In genomic region chr6:44458551-44458950, GRCh38 we compare ENCODE assay signal across 22 cellular contexts.
"Had no signal": no experiment of that assay in that cellular context is flagged by ENCODE, and none has a peak within 500 bp of the region (broad histone marks: within the 10 kb centered on the region; RNA-seq: fewer than 3 reads in every experiment).

No MANE protein-coding gene starts in this region.

- H3K4me1 ChIP-seq: colonic mucosa had no signal

- H3K27ac Mint-ChIP-seq: dendritic cell treated with granulocyte-macrophage colony-stimulating factor and Interleukin-4, amounts not matched to agents 40 ng/mL and 50 ng/mL, for 4 days; mesothelial cell of epicardium had no signal

- H3K36me3 ChIP-seq: colonic mucosa, esophagus muscularis mucosa, gastroesophageal sphincter, heart right ventricle, left lung, lower lobe of right lung had no signal

- DNase-seq: colonic mucosa; cortex of kidney; effector memory CD4-positive, alpha-beta T cell; foreskin keratinocyte; glutamatergic neuron; head of caudate nucleus; heart right ventricle; hippocampal formation; left cardiac atrium; left lung; left ventricle myocardium superior; lower lobe of right lung; mesenchymal stem cell; mucosa of descending colon had no signal

- ATAC-seq: foreskin keratinocyte, gastroesophageal sphincter, heart right ventricle, left cardiac atrium, left lung, left ventricle myocardium superior, mucosa of descending colon had no signal

- FAIRE-seq: endothelial cell of umbilical vein, frontal cortex, islet of Langerhans, keratinocyte had no signal

- H3K9me3 ChIP-seq: colonic mucosa, esophagus muscularis mucosa, gastroesophageal sphincter, heart right ventricle, left lung, lower lobe of right lung, mucosa of descending colon had no signal

- H3K9me3 Mint-ChIP-seq: dendritic cell treated with granulocyte-macrophage colony-stimulating factor and Interleukin-4, amounts not matched to agents 40 ng/mL and 50 ng/mL, for 4 days; mesothelial cell of epicardium had no signal

- H3K27ac ChIP-seq: colonic mucosa, esophagus muscularis mucosa, foreskin keratinocyte, gastroesophageal sphincter, heart right ventricle, left lung, lower lobe of right lung had no signal

- H3K4me3 Mint-ChIP-seq: dendritic cell treated with granulocyte-macrophage colony-stimulating factor and Interleukin-4, amounts not matched to agents 40 ng/mL and 50 ng/mL, for 4 days; mesothelial cell of epicardium had no signal

- H3K27me3 ChIP-seq: colonic mucosa, foreskin keratinocyte, gastroesophageal sphincter, heart right ventricle, left lung had no signal

- H3K36me3 Mint-ChIP-seq: mesothelial cell of epicardium had no signal

- H3K4me3 ChIP-seq: colonic mucosa, esophagus muscularis mucosa, gastroesophageal sphincter, heart right ventricle, left lung, lower lobe of right lung, mucosa of descending colon had no signal
